11 cellular contexts compared by ENCODE assay signal in the genomic region with DNA sequence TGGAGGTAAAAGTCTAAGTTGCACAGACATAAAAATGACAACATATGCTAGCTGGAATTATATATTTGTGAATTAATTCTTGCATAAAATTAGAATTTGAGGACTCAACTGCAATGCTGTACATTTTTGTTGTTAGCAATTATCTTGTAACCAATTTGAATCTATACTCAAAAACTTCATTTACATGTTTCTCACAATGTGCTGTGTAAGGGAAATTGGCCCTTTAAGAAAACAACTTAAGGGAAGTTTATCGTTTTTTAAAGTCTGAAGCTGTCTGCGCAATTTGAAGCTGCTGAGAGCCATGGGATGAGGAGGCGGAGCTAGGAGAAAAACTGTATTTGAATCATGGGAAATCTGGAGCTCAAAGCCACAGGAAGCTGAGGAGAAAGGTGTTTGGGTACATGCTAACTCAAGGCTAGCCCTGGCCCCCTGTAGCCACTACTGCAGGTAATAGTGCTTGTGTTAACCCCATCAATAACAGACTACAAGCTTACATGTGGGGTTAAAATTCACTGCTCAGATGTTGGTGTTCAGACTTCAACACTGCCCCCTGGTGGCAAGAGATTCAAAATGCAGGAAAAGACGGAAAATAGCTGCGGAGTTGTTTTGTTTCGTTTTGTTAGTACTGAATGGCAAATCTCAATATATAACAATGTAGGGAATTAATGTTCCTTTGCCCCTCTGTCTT.
DNase-seq lines count a peak whose midpoint lies in the region; ATAC-seq and TF ChIP-seq lines count a peak whose summit lies in the region.
"Had no signal": no experiment of that assay in that cellular context is flagged by ENCODE, and none has a peak within 500 bp of the region (broad histone marks: within the 10 kb centered on the region; RNA-seq: fewer than 3 reads in every experiment).

No MANE protein-coding gene starts in this region.

- no peaks in the 10 kb centered on the region for H3K4me1 ChIP-seq in BE2C
- no peaks in the 10 kb centered on the region for H3K4me1 ChIP-seq in liver (ENCODE audit: control insufficient read depth in 4 of 4, insufficient read depth in 4 of 4, low read length in 3 of 4)

- DNase-seq in BE2C (no peak), H7 (peak; percentile 74), globus pallidus (ENCODE audit: low spot score) (no peak), SIG-M5 treated with dmso at 0.1 percent for 504 hours (lab: John Stamatoyannopoulos, UW; ENCODE audit: unreplicated experiment) (no peak)
- DNase-seq: caudate nucleus; GDM1; NK-92 treated with Interleukin-12 subunit alpha and Interleukin-12 subunit beta, amount 100 ng/mL, for 24 hours had no signal

- 67% methylated on average over 6 of the region's 6 CpGs for WGBS in liver

- H3K27me3 ChIP-seq in BE2C (peaks cover 10% of the 10 kb centered on the region), H7 (ENCODE audit: control insufficient read depth, insufficient read depth, low read length) (no peaks in the 10 kb centered on the region), liver (ENCODE audit: control insufficient read depth in 4 of 4, insufficient read depth in 4 of 4, low read length in 3 of 4) (peaks cover 0 to 10% (median 1%) of the 10 kb centered on the region in 4 donors)

- TF ChIP-seq RAD21 in liver (IDR thresholded peaks at IDR 0.05) = no peak

- no peaks in the 10 kb centered on the region; the same call in 1 of the 2 replicates for H3K9me3 ChIP-seq in BE2C
- peaks cover 6 to 13% (median 10%) of the 10 kb centered on the region in 4 donors for H3K9me3 ChIP-seq in liver (ENCODE audit: control insufficient read depth in 4 of 4, low read length in 3 of 4)

- TF ChIP-seq CTCF in BE2C (IDR thresholded peaks at IDR 0.05; ENCODE audit: low read depth, low read length) (peak; percentile 68), WI38 (IDR thresholded peaks at IDR 0.05; ENCODE audit: low read depth, low read length) (peak; percentile 13; the same call in 1 of the 2 replicates), liver (IDR thresholded peaks at IDR 0.05; ENCODE audit: low read depth, low read length, missing input control) (peak; percentile 22)

- ATAC-seq in HG02798 (IDR thresholded peaks at IDR 0.05; ENCODE audit: poor library complexity, unreplicated experiment) = no peak
- ATAC-seq in HG03039 (IDR thresholded peaks at IDR 0.05; ENCODE audit: unreplicated experiment) = no peak

- H3K27ac ChIP-seq in liver (ENCODE audit: low read depth in 1 of 2, low read length in 2 of 2) = no peak overlapping the region

- H3K9ac ChIP-seq in liver (ENCODE audit: low read depth in 1 of 2, low read length in 2 of 2) = no peak overlapping the region

- H3K4me3 ChIP-seq in BE2C (ENCODE audit: low read depth, low read length) = no peak overlapping the region
- H3K4me3 ChIP-seq in H7 (ENCODE audit: insufficient read depth, low read depth, low read length) = no peak overlapping the region
- no peak overlapping the region for H3K4me3 ChIP-seq in WI38 (ENCODE audit: low read depth, low read length)
- H3K4me3 ChIP-seq in liver (ENCODE audit: low read depth in 1 of 3, low read length in 3 of 3) = no peak overlapping the region

- H3K36me3 ChIP-seq in BE2C = no peaks in the 10 kb centered on the region
- H3K36me3 ChIP-seq in H7 (replicated peaks; ENCODE audit: control insufficient read depth, insufficient read depth, low read length) = no peaks in the 10 kb centered on the region
- no peaks in the 10 kb centered on the region for H3K36me3 ChIP-seq in liver (ENCODE audit: control insufficient read depth in 4 of 4, insufficient read depth in 3 of 4, low read depth in 1 of 4, low read length in 3 of 4)

TF ChIP-seq in liver, 16 proteins besides CTCF, POLR2A, EP300 and RAD21:
- TF ChIP-seq HNF4G (IDR thresholded peaks at IDR 0.05) (no peak), RXRA (IDR thresholded peaks at IDR 0.05) (no peak), YY1 (IDR thresholded peaks at IDR 0.05) (no peak), EGR1 (IDR thresholded peaks at IDR 0.05; ENCODE audit: low read depth in 2 of 2) (no peak), FOXA2 (IDR thresholded peaks at IDR 0.05) (no peak), TAF1 (conservative IDR thresholded peaks at IDR 0.05) (no peak), FOXA1 (IDR thresholded peaks at IDR 0.05) (no peak), JUND (IDR thresholded peaks at IDR 0.05) (no peak), HNF4A (conservative IDR thresholded peaks at IDR 0.05) (no peak), GABPA (IDR thresholded peaks at IDR 0.05 in 1 of 2, conservative IDR thresholded peaks at IDR 0.05 in 1 of 2) (no peak), SP1 (IDR thresholded peaks at IDR 0.05) (no peak), NR2F2 (IDR thresholded peaks at IDR 0.05) (no peak)
- TF ChIP-seq, protein P1, sequence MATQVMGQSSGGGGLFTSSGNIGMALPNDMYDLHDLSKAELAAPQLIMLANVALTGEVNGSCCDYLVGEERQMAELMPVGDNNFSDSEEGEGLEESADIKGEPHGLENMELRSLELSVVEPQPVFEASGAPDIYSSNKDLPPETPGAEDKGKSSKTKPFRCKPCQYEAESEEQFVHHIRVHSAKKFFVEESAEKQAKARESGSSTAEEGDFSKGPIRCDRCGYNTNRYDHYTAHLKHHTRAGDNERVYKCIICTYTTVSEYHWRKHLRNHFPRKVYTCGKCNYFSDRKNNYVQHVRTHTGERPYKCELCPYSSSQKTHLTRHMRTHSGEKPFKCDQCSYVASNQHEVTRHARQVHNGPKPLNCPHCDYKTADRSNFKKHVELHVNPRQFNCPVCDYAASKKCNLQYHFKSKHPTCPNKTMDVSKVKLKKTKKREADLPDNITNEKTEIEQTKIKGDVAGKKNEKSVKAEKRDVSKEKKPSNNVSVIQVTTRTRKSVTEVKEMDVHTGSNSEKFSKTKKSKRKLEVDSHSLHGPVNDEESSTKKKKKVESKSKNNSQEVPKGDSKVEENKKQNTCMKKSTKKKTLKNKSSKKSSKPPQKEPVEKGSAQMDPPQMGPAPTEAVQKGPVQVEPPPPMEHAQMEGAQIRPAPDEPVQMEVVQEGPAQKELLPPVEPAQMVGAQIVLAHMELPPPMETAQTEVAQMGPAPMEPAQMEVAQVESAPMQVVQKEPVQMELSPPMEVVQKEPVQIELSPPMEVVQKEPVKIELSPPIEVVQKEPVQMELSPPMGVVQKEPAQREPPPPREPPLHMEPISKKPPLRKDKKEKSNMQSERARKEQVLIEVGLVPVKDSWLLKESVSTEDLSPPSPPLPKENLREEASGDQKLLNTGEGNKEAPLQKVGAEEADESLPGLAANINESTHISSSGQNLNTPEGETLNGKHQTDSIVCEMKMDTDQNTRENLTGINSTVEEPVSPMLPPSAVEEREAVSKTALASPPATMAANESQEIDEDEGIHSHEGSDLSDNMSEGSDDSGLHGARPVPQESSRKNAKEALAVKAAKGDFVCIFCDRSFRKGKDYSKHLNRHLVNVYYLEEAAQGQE (IDR thresholded peaks at IDR 0.05) = no peak
- TF ChIP-seq, protein P2, sequence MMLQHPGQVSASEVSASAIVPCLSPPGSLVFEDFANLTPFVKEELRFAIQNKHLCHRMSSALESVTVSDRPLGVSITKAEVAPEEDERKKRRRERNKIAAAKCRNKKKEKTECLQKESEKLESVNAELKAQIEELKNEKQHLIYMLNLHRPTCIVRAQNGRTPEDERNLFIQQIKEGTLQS (IDR thresholded peaks at IDR 0.05) = no peak
- TF ChIP-seq, protein P3, sequence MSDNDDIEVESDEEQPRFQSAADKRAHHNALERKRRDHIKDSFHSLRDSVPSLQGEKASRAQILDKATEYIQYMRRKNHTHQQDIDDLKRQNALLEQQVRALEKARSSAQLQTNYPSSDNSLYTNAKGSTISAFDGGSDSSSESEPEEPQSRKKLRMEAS (IDR thresholded peaks at IDR 0.05) = no peak
- TF ChIP-seq, protein P4, sequence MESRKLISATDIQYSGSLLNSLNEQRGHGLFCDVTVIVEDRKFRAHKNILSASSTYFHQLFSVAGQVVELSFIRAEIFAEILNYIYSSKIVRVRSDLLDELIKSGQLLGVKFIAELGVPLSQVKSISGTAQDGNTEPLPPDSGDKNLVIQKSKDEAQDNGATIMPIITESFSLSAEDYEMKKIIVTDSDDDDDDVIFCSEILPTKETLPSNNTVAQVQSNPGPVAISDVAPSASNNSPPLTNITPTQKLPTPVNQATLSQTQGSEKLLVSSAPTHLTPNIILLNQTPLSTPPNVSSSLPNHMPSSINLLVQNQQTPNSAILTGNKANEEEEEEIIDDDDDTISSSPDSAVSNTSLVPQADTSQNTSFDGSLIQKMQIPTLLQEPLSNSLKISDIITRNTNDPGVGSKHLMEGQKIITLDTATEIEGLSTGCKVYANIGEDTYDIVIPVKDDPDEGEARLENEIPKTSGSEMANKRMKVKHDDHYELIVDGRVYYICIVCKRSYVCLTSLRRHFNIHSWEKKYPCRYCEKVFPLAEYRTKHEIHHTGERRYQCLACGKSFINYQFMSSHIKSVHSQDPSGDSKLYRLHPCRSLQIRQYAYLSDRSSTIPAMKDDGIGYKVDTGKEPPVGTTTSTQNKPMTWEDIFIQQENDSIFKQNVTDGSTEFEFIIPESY (IDR thresholded peaks at IDR 0.05) = no peak

Comparison
In these comparisons a context has a peak if more than half of its experiments do, and no peak if none do; other contexts are left out.
1. CTCF ChIP-seq: peak in every context shown above with its lines; median percentile 68 in BE2C; 22 in liver; 13 in WI38.